In the genomic region with DNA sequence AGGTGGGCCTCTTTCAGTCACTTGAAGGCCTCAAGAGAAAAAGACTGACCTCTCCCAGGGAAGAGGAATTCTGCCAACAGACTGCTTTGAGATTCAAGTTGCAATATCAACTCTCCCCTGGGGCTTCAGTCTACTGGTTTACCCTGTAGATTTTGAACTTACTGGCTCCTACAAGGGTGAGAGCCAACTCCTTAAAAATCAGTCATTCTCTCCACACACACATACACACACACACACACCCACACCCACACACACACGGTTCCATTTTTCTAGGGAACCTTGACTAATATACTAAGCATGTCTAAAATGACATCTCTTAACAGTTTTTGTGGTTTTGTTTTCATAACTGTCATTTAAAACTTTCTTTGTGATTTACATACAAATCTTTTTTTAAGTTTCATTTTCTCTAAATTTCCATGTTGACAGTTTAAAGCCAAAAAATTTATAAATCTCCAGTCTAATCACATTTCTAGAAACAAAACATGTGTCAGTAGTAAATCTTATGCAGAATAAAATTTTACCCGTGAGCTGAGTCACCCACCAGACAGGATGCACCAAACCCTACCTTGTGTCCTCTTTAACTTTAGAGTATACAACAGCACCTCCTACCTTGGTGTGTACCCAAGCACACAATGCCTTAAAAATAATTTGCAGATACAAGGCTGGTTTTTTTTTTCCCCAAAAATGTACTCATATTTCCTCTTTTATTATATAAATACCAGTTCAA, we compare ENCODE assay signal across 11 cellular contexts.
DNase-seq lines count a peak whose midpoint lies in the region; ATAC-seq and TF ChIP-seq lines count a peak whose summit lies in the region.
"Had no signal": no experiment of that assay in that cellular context is flagged by ENCODE, and none has a peak within 500 bp of the region (broad histone marks: within the 10 kb centered on the region; RNA-seq: fewer than 3 reads in every experiment).

No MANE protein-coding gene starts in this region.

- peaks cover 29% of the 10 kb centered on the region for H3K4me1 Mint-ChIP-seq in activated CD8-positive, alpha-beta memory T cell treated with anti-CD3 and anti-CD28 coated beads, Interleukin-2, amount 10 ng/mL, durations not matched to agents 7 days and 5 days

- ATAC-seq in activated CD8-positive, alpha-beta memory T cell treated with anti-CD3 and anti-CD28 coated beads, Interleukin-2, amount 10 ng/mL, durations not matched to agents 7 days and 5 days: peak; percentile 76
- ATAC-seq: upper lobe of right lung had no signal

- no peaks in the 10 kb centered on the region for H3K27me3 Mint-ChIP-seq in activated CD8-positive, alpha-beta memory T cell treated with anti-CD3 and anti-CD28 coated beads, Interleukin-2, amount 10 ng/mL, durations not matched to agents 7 days and 5 days

- peak overlapping the region; percentile 22 for H3K27ac Mint-ChIP-seq in activated CD8-positive, alpha-beta memory T cell treated with anti-CD3 and anti-CD28 coated beads, Interleukin-2, amount 10 ng/mL, durations not matched to agents 7 days and 5 days

- H3K4me3 Mint-ChIP-seq in activated CD8-positive, alpha-beta memory T cell treated with anti-CD3 and anti-CD28 coated beads, Interleukin-2, amount 10 ng/mL, durations not matched to agents 7 days and 5 days: no peak overlapping the region

- DNase-seq in activated CD8-positive, alpha-beta memory T cell treated with anti-CD3 and anti-CD28 coated beads, Interleukin-2, amount 10 ng/mL, durations not matched to agents 7 days and 5 days: peak; percentile 41
- no peak for DNase-seq in activated CD8-positive, alpha-beta memory T cell treated with anti-CD3 and anti-CD28 coated beads for 24 hours
- DNase-seq in MV-4-11 (lab: John Stamatoyannopoulos, UW): peak; percentile 18
- DNase-seq in cardiac fibroblast (ENCODE audit: low read depth in 2 of 2): peak; percentile 78 to 92
- peak; percentile 7 to 13 (median 11) for DNase-seq in stimulated activated CD4-positive, alpha-beta T cell treated with anti-CD3 and anti-CD28 coated beads, TNF-alpha, amount 100 ng/mL, for 48 hours (ENCODE audit: low read depth in 3 of 3)
- DNase-seq in NCI-H187 (lab: John Stamatoyannopoulos, UW): no peak
- DNase-seq in NCI-H1092 (lab: John Stamatoyannopoulos, UW): no peak
- no peak for DNase-seq in activated gamma-delta T cell treated with Interleukin-2 at 50 U/mL for 16 hours
- DNase-seq: GF-D8, NCI-H2081 treated with DMSO at 0.1 percent for 48 hours, upper lobe of right lung had no signal

- H3K36me3 Mint-ChIP-seq in activated CD8-positive, alpha-beta memory T cell treated with anti-CD3 and anti-CD28 coated beads, Interleukin-2, amount 10 ng/mL, durations not matched to agents 7 days and 5 days: peaks cover 3% of the 10 kb centered on the region

- no peak overlapping the region for H3K4me3 ChIP-seq in cardiac fibroblast (replicated peaks in 1 of 2; ENCODE audit: low read depth in 2 of 2, low read length in 2 of 2)
- H3K4me3 ChIP-seq: upper lobe of right lung had no signal

- peaks cover under 1% of the 10 kb centered on the region for H3K9me3 Mint-ChIP-seq in activated CD8-positive, alpha-beta memory T cell treated with anti-CD3 and anti-CD28 coated beads, Interleukin-2, amount 10 ng/mL, durations not matched to agents 7 days and 5 days (ENCODE audit: low read depth)

- TF ChIP-seq CTCF in cardiac fibroblast (IDR thresholded peaks at IDR 0.05; ENCODE audit: low read depth, low read length): no peak

- CTCF ChIA-PET in activated CD8-positive, alpha-beta memory T cell treated with anti-CD3 and anti-CD28 coated beads, Interleukin-2, amount 10 ng/mL, durations not matched to agents 7 days and 5 days (lab: Charles Lee): interaction anchor here (1.2 to 1.4 kb wide), 3 partner anchors 76 to 94 kb away, joined by 4 read pairs; no protein-coding TSS in a partner anchor

Comparison
In these comparisons a context has a peak if more than half of its experiments do, and no peak if none do; other contexts are left out.
1. DNase-seq: peak in activated CD8-positive, alpha-beta memory T cell treated with anti-CD3 and anti-CD28 coated beads, Interleukin-2, amount 10 ng/mL, durations not matched to agents 7 days and 5 days (single experiment), MV-4-11 (single experiment), cardiac fibroblast (2 of 2) and stimulated activated CD4-positive, alpha-beta T cell treated with anti-CD3 and anti-CD28 coated beads, TNF-alpha, amount 100 ng/mL, for 48 hours (3 of 3); none in activated CD8-positive, alpha-beta memory T cell treated with anti-CD3 and anti-CD28 coated beads for 24 hours (single experiment), NCI-H187 (0 of 2), NCI-H1092 (single experiment) and activated gamma-delta T cell treated with Interleukin-2 at 50 U/mL for 16 hours (single experiment).